Comparison of ENCODE assay signal across 1 cellular context in genomic region chr1:182029379-182030331, GRCh38.
TF ChIP-seq lines count a peak whose summit lies in the region.

No MANE protein-coding gene starts in this region.

TF ChIP-seq in K562, 482 proteins besides CTCF, POLR2A, EP300 and RAD21 (continued from another document and continues in another):
- TF ChIP-seq VEZF1 (CRISPR knock-in tag; IDR thresholded peaks at IDR 0.05) (peak; percentile 94), CREB3 (tag; conservative IDR thresholded peaks at IDR 0.05; ENCODE audit: low read depth) (no peak), POLR2G (IDR thresholded peaks at IDR 0.05; ENCODE audit: low read depth, low read length) (peak; percentile 73), TBL1XR1 (IDR thresholded peaks at IDR 0.05; ENCODE audit: low read length in 2 of 2) (0 out of 4 replicates have a peak, but pooled peaks of 1 of the 2 experiments have one; percentile 18), ZBTB2 (IDR thresholded peaks at IDR 0.05) (no peak), NEUROD1 (IDR thresholded peaks at IDR 0.05; ENCODE audit: borderline replicate concordance, low read depth, low read length, partially characterized antibody) (peak; percentile 22), E2F6 (IDR thresholded peaks at IDR 0.05; ENCODE audit: borderline replicate concordance in 1 of 2, extremely low read depth in 1 of 2, insufficient read depth in 1 of 2, insufficient read length in 1 of 2, low read depth in 1 of 2, low read length in 1 of 2, poor library complexity in 1 of 2, severe bottlenecking in 1 of 2) (peak; percentile 72 to 96), SNRNP70 (optimal IDR thresholded peaks at IDR 0.05; ENCODE audit: low read depth, low read length) (no peak), CTBP1 (IDR thresholded peaks at IDR 0.05; ENCODE audit: borderline replicate concordance) (peak; percentile 44; the same call in 1 of the 2 replicates), KDM4B (IDR thresholded peaks at IDR 0.05; ENCODE audit: borderline replicate concordance in 2 of 2, low read depth in 1 of 2) (no peak), BCOR (IDR thresholded peaks at IDR 0.05) (0 out of 2 replicates have a peak, but pooled peaks have one; percentile 14), SAP30 (IDR thresholded peaks at IDR 0.05; ENCODE audit: borderline replicate concordance, insufficient read depth, low read depth, low read length, poor library complexity, severe bottlenecking) (no peak), ZBTB11 (CRISPR knock-in tag; IDR thresholded peaks at IDR 0.05) (peak in 1 of 3 experiments; percentile 62; a peak in 2 of 6 replicates), ELF1 (tag; IDR thresholded peaks at IDR 0.05) (peak; percentile 83), RBBP5 (IDR thresholded peaks at IDR 0.05; ENCODE audit: borderline replicate concordance, insufficient read depth, low read length, poor library complexity, severe bottlenecking) (peak; percentile 17), PATZ1 (CRISPR knock-in tag; IDR thresholded peaks at IDR 0.05; ENCODE audit: borderline replicate concordance) (no peak), LCOR (CRISPR knock-in tag; IDR thresholded peaks at IDR 0.05) (0 out of 2 replicates have a peak, but pooled peaks have one; percentile 57), FOXA3 (CRISPR knock-in tag; conservative IDR thresholded peaks at IDR 0.05 in 1 of 2, IDR thresholded peaks at IDR 0.05 in 1 of 2) (no peak), E2F3 (CRISPR knock-in tag; IDR thresholded peaks at IDR 0.05) (peak; percentile 90), TRIM24 (IDR thresholded peaks at IDR 0.05) (peak in 1 of 2 experiments; percentile 35; a peak in 1 of 4 replicates), MAZ (CRISPR knock-in tag; conservative IDR thresholded peaks at IDR 0.05 in 1 of 2, IDR thresholded peaks at IDR 0.05 in 1 of 2) (peak; percentile 68 to 76), MLLT1 (IDR thresholded peaks at IDR 0.05) (peak in 1 of 2 experiments; percentile 42; a peak in 1 of 4 replicates), PHF20 (IDR thresholded peaks at IDR 0.05; ENCODE audit: partially characterized antibody) (peak; percentile 92), SP1 (CRISPR knock-in tag; IDR thresholded peaks at IDR 0.05) (peak; percentile 79), L3MBTL2 (IDR thresholded peaks at IDR 0.05) (peak; percentile 61), ZBTB40 (IDR thresholded peaks at IDR 0.05) (peak; percentile 66; the same call in 1 of the 2 replicates), ZBTB40 (CRISPR knock-in tag; IDR thresholded peaks at IDR 0.05) (no peak), MYC (IDR thresholded peaks at IDR 0.05; ENCODE audit: low read depth, low read length) (peak; percentile 50; the same call in 1 of the 2 replicates), MYC (CRISPR knock-in tag; IDR thresholded peaks at IDR 0.05; ENCODE audit: borderline replicate concordance, low read depth) (peak; percentile 8; the same call in 1 of the 2 replicates), MNT (conservative IDR thresholded peaks at IDR 0.05) (peak; percentile 18 to 59; a peak in 2 of 4 replicates), ZNF408 (CRISPR knock-in tag; IDR thresholded peaks at IDR 0.05; ENCODE audit: low read depth) (no peak)
